In the genomic region with DNA sequence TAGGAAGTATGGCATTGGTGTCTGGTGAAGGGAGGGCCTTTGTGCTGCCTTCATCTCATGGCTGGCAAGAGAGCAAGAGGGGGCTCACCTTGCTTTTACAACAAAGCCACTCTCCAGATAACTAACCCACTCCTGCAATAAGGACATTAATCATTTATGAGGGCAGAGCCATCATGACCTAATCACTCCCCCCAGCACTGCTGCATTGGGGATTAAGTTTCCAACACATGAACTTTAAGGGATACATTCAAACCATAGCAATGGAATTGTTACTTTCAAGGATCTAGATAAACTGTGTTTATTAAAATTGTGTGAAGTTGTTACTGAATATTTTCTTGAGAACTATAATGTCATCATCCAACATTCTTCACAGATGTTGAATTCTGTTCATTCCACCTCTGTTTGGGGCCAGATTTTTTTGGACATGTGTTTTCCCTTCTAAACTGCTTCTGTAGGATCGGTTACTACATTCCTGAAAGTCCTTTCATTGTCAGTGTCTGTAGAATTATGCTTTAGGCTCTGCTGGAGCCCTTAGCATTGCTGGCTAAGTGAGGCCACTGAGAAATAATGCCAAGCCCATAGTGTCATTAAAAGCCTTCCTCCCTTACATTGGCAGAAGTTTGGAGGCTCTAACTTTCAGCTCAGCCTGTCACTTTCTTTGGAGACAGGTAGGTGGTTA, we compare ENCODE assay signal across 1 cellular context.
TF ChIP-seq lines count a peak whose summit lies in the region.

No MANE protein-coding gene starts in this region.

TF ChIP-seq in IMR-90, 13 proteins besides CTCF, POLR2A, EP300 and RAD21 (continued from another document):
- no peak for TF ChIP-seq RCOR1 (IDR thresholded peaks at IDR 0.05; ENCODE audit: insufficient replicate concordance, low read length)
- TF ChIP-seq, protein P1, sequence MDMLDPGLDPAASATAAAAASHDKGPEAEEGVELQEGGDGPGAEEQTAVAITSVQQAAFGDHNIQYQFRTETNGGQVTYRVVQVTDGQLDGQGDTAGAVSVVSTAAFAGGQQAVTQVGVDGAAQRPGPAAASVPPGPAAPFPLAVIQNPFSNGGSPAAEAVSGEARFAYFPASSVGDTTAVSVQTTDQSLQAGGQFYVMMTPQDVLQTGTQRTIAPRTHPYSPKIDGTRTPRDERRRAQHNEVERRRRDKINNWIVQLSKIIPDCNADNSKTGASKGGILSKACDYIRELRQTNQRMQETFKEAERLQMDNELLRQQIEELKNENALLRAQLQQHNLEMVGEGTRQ (IDR thresholded peaks at IDR 0.05; ENCODE audit: low read depth, low read length): no peak
- TF ChIP-seq RFX5 (IDR thresholded peaks at IDR 0.05; ENCODE audit: low read depth, low read length): no peak
- TF ChIP-seq MAFK (IDR thresholded peaks at IDR 0.05; ENCODE audit: low read depth, low read length): no peak
- TF ChIP-seq NFE2L2 (IDR thresholded peaks at IDR 0.05; ENCODE audit: low read depth, low read length): no peak
- TF ChIP-seq CEBPB (IDR thresholded peaks at IDR 0.05; ENCODE audit: low read depth, low read length): no peak
- no peak for TF ChIP-seq MAZ (IDR thresholded peaks at IDR 0.05; ENCODE audit: borderline replicate concordance, low read depth, low read length)
- no peak for TF ChIP-seq BHLHE40 (IDR thresholded peaks at IDR 0.05; ENCODE audit: low read depth, low read length)
- TF ChIP-seq CHD1 (IDR thresholded peaks at IDR 0.05; ENCODE audit: low read depth, low read length): no peak
